Comparison of ENCODE assay signal across 8 cellular contexts in the genomic region with DNA sequence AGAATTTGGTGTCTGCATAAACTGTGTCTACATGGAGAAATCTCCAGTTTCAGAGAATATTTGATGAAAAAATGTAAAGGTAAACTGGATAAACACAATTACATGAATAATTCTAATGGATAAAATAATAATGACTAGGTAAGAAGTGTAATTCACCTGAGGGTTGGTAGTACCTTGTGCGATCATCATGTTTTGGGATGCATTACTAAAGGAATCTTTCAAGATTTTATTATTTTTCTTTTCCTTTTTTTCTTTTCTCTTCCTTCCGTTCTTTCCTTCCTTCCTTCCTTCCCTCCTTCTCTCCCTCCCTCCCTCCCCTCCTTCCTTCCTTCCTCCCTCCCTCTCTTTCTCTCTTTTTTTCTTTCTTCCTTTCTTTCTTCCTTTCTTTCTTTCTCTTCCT.
"Had no signal": no experiment of that assay in that cellular context is flagged by ENCODE, and none has a peak within 500 bp of the region (broad histone marks: within the 10 kb centered on the region; RNA-seq: fewer than 3 reads in every experiment).

No MANE protein-coding gene starts in this region.

- H3K4me3 ChIP-seq: GM12878 had no signal

- DNase-seq: GDM1, GF-D8 had no signal

- ATAC-seq: GM12878 had no signal

- FAIRE-seq: G401.6, GM12878, GM12891, GM12892, GM18507, GM19239 had no signal
